Comparison of ENCODE assay signal across 27 cellular contexts in genomic region chr19:29961311-29961710, GRCh38.
"Had no signal": no experiment of that assay in that cellular context is flagged by ENCODE, and none has a peak within 500 bp of the region (broad histone marks: within the 10 kb centered on the region; RNA-seq: fewer than 3 reads in every experiment).

No MANE protein-coding gene starts in this region.

- H3K27ac ChIP-seq: epithelial cell of prostate, esophagus squamous epithelium, gastrocnemius medialis, heart right ventricle, left lung, lower lobe of right lung had no signal

- H3K9me3 ChIP-seq: esophagus squamous epithelium, gastrocnemius medialis, heart right ventricle, left lung, lower lobe of right lung, mucosa of descending colon had no signal

- H3K4me3 ChIP-seq: esophagus squamous epithelium, gastrocnemius medialis, heart right ventricle, left lung, lower lobe of right lung, mucosa of descending colon had no signal

- H3K36me3 ChIP-seq: esophagus squamous epithelium, gastrocnemius medialis, heart right ventricle, left lung, lower lobe of right lung had no signal

- ATAC-seq: effector memory CD8-positive, alpha-beta T cell; esophagus mucosa; gastrocnemius medialis; heart right ventricle; left cardiac atrium; left lung; left ventricle myocardium superior; lower lobe of right lung; mucosa of descending colon; natural killer cell had no signal

- H3K27me3 ChIP-seq: esophagus squamous epithelium, gastrocnemius medialis, heart right ventricle, left lung had no signal

- H3K9me3 Mint-ChIP-seq: dendritic cell treated with granulocyte-macrophage colony-stimulating factor and Interleukin-4, amounts not matched to agents 40 ng/mL and 50 ng/mL, for 4 days; effector memory CD8-positive, alpha-beta T cell; naive B cell; natural killer cell had no signal

- FAIRE-seq: endometrium, islet of Langerhans, keratinocyte had no signal

- H3K27me3 Mint-ChIP-seq: dendritic cell treated with granulocyte-macrophage colony-stimulating factor and Interleukin-4, amounts not matched to agents 40 ng/mL and 50 ng/mL, for 4 days; effector memory CD8-positive, alpha-beta T cell; naive B cell had no signal

- H3K36me3 Mint-ChIP-seq: natural killer cell had no signal

- H3K4me3 Mint-ChIP-seq: dendritic cell treated with granulocyte-macrophage colony-stimulating factor and Interleukin-4, amounts not matched to agents 40 ng/mL and 50 ng/mL, for 4 days; endodermal cell; mesothelial cell of epicardium; naive B cell; natural killer cell had no signal

- DNase-seq: cortex of kidney; effector CD8-positive, alpha-beta T cell; effector memory CD8-positive, alpha-beta T cell; endodermal cell; erythroblast; esophagus squamous epithelium; foreskin fibroblast; gastrocnemius medialis; glutamatergic neuron; head of caudate nucleus; heart right ventricle; hippocampal formation; left cardiac atrium; left lung; left ventricle myocardium superior; lower lobe of right lung; mesenchymal stem cell; mucosa of descending colon; naive B cell; natural killer cell had no signal

- H3K27ac Mint-ChIP-seq: dendritic cell treated with granulocyte-macrophage colony-stimulating factor and Interleukin-4, amounts not matched to agents 40 ng/mL and 50 ng/mL, for 4 days; endodermal cell; mesothelial cell of epicardium; natural killer cell had no signal
